Comparison of ENCODE assay signal across 16 cellular contexts in genomic region chr2:15117409-15118030, GRCh38.
A peak's percentile ranks its signal among the peaks of the same experiment; 100 is the strongest.
DNase-seq lines count a peak whose midpoint lies in the region; ATAC-seq, FAIRE-seq and TF ChIP-seq lines count a peak whose summit lies in the region.
"Had no signal": no experiment of that assay in that cellular context is flagged by ENCODE, and none has a peak within 500 bp of the region (broad histone marks: within the 10 kb centered on the region; RNA-seq: fewer than 3 reads in every experiment).

No MANE protein-coding gene starts in this region.

- no peak overlapping the region for H3K4ac ChIP-seq in neuronal stem cell (ENCODE audit: low read length)
- no peak overlapping the region for H3K4ac ChIP-seq in trophoblast cell (ENCODE audit: low read depth, low read length)

- H3K4me1 ChIP-seq in BE2C (no peaks in the 10 kb centered on the region; the same call in 1 of the 2 replicates), K562 (replicated peaks in 1 of 2; ENCODE audit: control insufficient read depth in 2 of 2, insufficient read depth in 2 of 2, low read length in 2 of 2) (no peaks in the 10 kb centered on the region), neuronal stem cell (ENCODE audit: control insufficient read depth in 2 of 2, insufficient read depth in 1 of 2, low read depth in 1 of 2, low read length in 2 of 2) (peaks cover 0 to 10% of the 10 kb centered on the region in 2 donors), trophoblast cell (ENCODE audit: control insufficient read depth in 1 of 2, insufficient read depth in 2 of 2, low read length in 2 of 2) (no peaks in the 10 kb centered on the region)

- no peak overlapping the region for H3K23ac ChIP-seq in neuronal stem cell (ENCODE audit: low read depth, low read length, poor library complexity)
- no peak overlapping the region for H3K23ac ChIP-seq in trophoblast cell (ENCODE audit: low read length)

- H3K14ac ChIP-seq in neuronal stem cell (ENCODE audit: low read length) (no peak overlapping the region), trophoblast cell (ENCODE audit: low read length) (no peak overlapping the region)

- H3K9ac ChIP-seq in K562 (ENCODE audit: insufficient read depth in 1 of 2, low read depth in 2 of 2, low read length in 2 of 2) = no peak overlapping the region
- H3K9ac ChIP-seq in neuronal stem cell (ENCODE audit: low read depth, low read length, poor library complexity) = no peak overlapping the region
- no peak overlapping the region for H3K9ac ChIP-seq in trophoblast cell (ENCODE audit: low read length)

- no peak overlapping the region for H4K91ac ChIP-seq in neuronal stem cell (ENCODE audit: low read depth, low read length, poor library complexity)
- H4K91ac ChIP-seq in trophoblast cell (ENCODE audit: low read depth, low read length) = no peak overlapping the region

- H3K4me3 ChIP-seq in BE2C (ENCODE audit: low read depth, low read length) (no peak overlapping the region), HL-60 (replicated peaks; ENCODE audit: insufficient read depth, low read length) (no peak overlapping the region), K562 (no peak overlapping the region), neuronal stem cell (ENCODE audit: low read length in 2 of 2) (no peak overlapping the region), trophoblast cell (ENCODE audit: low read depth, low read length) (no peak overlapping the region)
- H3K4me3 ChIP-seq: GM12878, GM23338 had no signal

- ATAC-seq in K562 (peak; percentile 71), GM21825 (IDR thresholded peaks at IDR 0.05; ENCODE audit: unreplicated experiment) (no peak), GM19467 (IDR thresholded peaks at IDR 0.05; ENCODE audit: unreplicated experiment) (no peak)
- ATAC-seq: GM12878, GM23338 had no signal

- H2BK120ac ChIP-seq in neuronal stem cell (ENCODE audit: low read depth, low read length) = no peak overlapping the region
- H2BK120ac ChIP-seq in trophoblast cell (ENCODE audit: insufficient read depth, low read length, poor library complexity) = no peak overlapping the region

- H2BK15ac ChIP-seq in neuronal stem cell (ENCODE audit: low read length) = no peak overlapping the region

- H3K4me2 ChIP-seq in K562 (ENCODE audit: insufficient read depth, low read length) = no peak overlapping the region
- no peak overlapping the region for H3K4me2 ChIP-seq in neuronal stem cell (ENCODE audit: insufficient read depth, low read length, poor library complexity, severe bottlenecking)
- no peak overlapping the region for H3K4me2 ChIP-seq in trophoblast cell (ENCODE audit: low read length)
- H3K4me2 ChIP-seq: GM23338 had no signal

- no peak overlapping the region for H2AFZ ChIP-seq in K562 (ENCODE audit: low read depth, low read length)
- peak overlapping the region; percentile 6 for H2AFZ ChIP-seq in neuronal stem cell (ENCODE audit: low read length)
- H2AFZ ChIP-seq in trophoblast cell (ENCODE audit: insufficient read depth, low read length, poor library complexity) = no peak overlapping the region
- H2AFZ ChIP-seq: GM23338 had no signal

- H2BK5ac ChIP-seq in neuronal stem cell (ENCODE audit: low read length) (no peak overlapping the region), trophoblast cell (ENCODE audit: low read depth, low read length, poor library complexity) (no peak overlapping the region)

- 3% methylated on average over 4 of the region's 4 CpGs for WGBS in K562 (ENCODE audit: insufficient coverage, low coverage, missing lambda C conversion rate)
- no CpG with 5 or more reads among the region's 4 CpGs for WGBS in neuronal stem cell (ENCODE audit: extremely low coverage in 2 of 2, insufficient read length in 2 of 2, insufficient replicate concordance in 1 of 2), 2 donors
- WGBS in trophoblast cell (ENCODE audit: extremely low coverage, insufficient coverage, insufficient read length) = no CpG with 5 or more reads among the region's 4 CpGs

- H3K79me1 ChIP-seq in neuronal stem cell (ENCODE audit: low read depth, low read length) (no peaks in the 10 kb centered on the region), trophoblast cell (ENCODE audit: low read length) (no peaks in the 10 kb centered on the region)

- no peaks in the 10 kb centered on the region for H3K79me2 ChIP-seq in K562 (ENCODE audit: control insufficient read depth, insufficient read depth, low read length)
- H3K79me2 ChIP-seq in trophoblast cell (ENCODE audit: control insufficient read depth, insufficient read depth, low read length, poor library complexity) = no peaks in the 10 kb centered on the region

- POLR2A ChIA-PET in K562 (lab: Yijun Ruan, JAX) = interaction anchor here (0.6 to 0.9 kb wide), 2 partner anchors 12 to 128 kb away, joined by 3 read pairs; no protein-coding TSS in a partner anchor

- in situ Hi-C loops in K562 (cut with MboI) = no loop called here

- no peak for TF ChIP-seq RAD21 in K562 (CRISPR knock-in tag; conservative IDR thresholded peaks at IDR 0.05 in 1 of 2, IDR thresholded peaks at IDR 0.05 in 1 of 2)

- intact Hi-C loops in K562 (cut with micrococcal nuclease) = no loop called here

- H3K27me3 ChIP-seq in BE2C (no peaks in the 10 kb centered on the region), HL-60 (ENCODE audit: insufficient read depth, poor library complexity, severe bottlenecking) (no peaks in the 10 kb centered on the region), K562 (ENCODE audit: control insufficient read depth in 2 of 2, insufficient read depth in 2 of 2, low read length in 2 of 2) (0 out of 5 replicates have a peak, but pooled peaks cover 0 to 10% of the 10 kb centered on the region in 2 experiments), neuronal stem cell (ENCODE audit: control insufficient read depth in 3 of 3, insufficient read depth in 3 of 3, low read depth in 1 of 3, low read length in 3 of 3) (no peaks in the 10 kb centered on the region), trophoblast cell (ENCODE audit: insufficient read depth, low read length) (no peaks in the 10 kb centered on the region)

- no peaks in the 10 kb centered on the region for H4K20me1 ChIP-seq in K562 (replicated peaks; ENCODE audit: control insufficient read depth, insufficient read depth, low read length)

- H3K9me1 ChIP-seq in K562 (ENCODE audit: control insufficient read depth, insufficient read depth, low read length) = no peaks in the 10 kb centered on the region

- H3K36me3 ChIP-seq in BE2C = no peaks in the 10 kb centered on the region
- H3K36me3 ChIP-seq in K562 (ENCODE audit: control insufficient read depth, insufficient read depth, low read length) = no peaks in the 10 kb centered on the region
- no peaks in the 10 kb centered on the region for H3K36me3 ChIP-seq in neuronal stem cell (replicated peaks in 1 of 2; ENCODE audit: control insufficient read depth in 2 of 2, insufficient read depth in 2 of 2, low read length in 2 of 2)
- H3K36me3 ChIP-seq in trophoblast cell (ENCODE audit: control insufficient read depth in 1 of 2, insufficient read depth in 2 of 2, low read length in 2 of 2) = no peaks in the 10 kb centered on the region

- no peak for TF ChIP-seq CTCF in BE2C (IDR thresholded peaks at IDR 0.05; ENCODE audit: low read depth, low read length)
- no peak for TF ChIP-seq CTCF in HL-60 (IDR thresholded peaks at IDR 0.05; ENCODE audit: insufficient read depth, low read length)
- no peak for TF ChIP-seq CTCF in K562 (IDR thresholded peaks at IDR 0.05 in 2 of 3, conservative IDR thresholded peaks at IDR 0.05 in 1 of 3; ENCODE audit: insufficient read depth in 2 of 3, low read depth in 1 of 3, low read length in 3 of 3)

- CTCF ChIA-PET in K562 (lab: Yijun Ruan, JAX; ENCODE audit: low intra/inter-chr PET ratio) = no interaction called here

- TF ChIP-seq EP300 in K562 (IDR thresholded peaks at IDR 0.05; ENCODE audit: low read length) = no peak

- peak; percentile 28 for DNase-seq in BE2C
- DNase-seq in HL-60 (ENCODE audit: low read depth in 1 of 2, low spot score in 1 of 2) = no peak
- DNase-seq in K562 (ENCODE audit: extremely low read depth in 1 of 4, low spot score in 3 of 4) = no peak
- no peak for DNase-seq in neuronal stem cell (ENCODE audit: low spot score)
- no peak for DNase-seq in NCI-H446 (lab: John Stamatoyannopoulos, UW)
- no peak for DNase-seq in trophoblast cell
- DNase-seq: CD4-positive, alpha-beta memory T cell; DMS79; H9 had no signal

- H3K27ac ChIP-seq in HL-60 (replicated peaks) (peak overlapping the region; percentile 78), K562 (ENCODE audit: extremely low read depth, low read depth, low read length) (no peak overlapping the region), neuronal stem cell (replicated peaks; ENCODE audit: low read length) (no peak overlapping the region), trophoblast cell (ENCODE audit: low read depth, low read length) (no peak overlapping the region)
- H3K27ac ChIP-seq: C4-2B had no signal

- BruUV-seq in K562 (replicated peaks; lab: Mats Ljungman, UMichigan) = no TSS peak

- FAIRE-seq in K562 (lab: Jason Lieb, UNC) = no peak
- FAIRE-seq: A204.1, GM12878, GM18507 had no signal

- H4K12ac ChIP-seq in trophoblast cell (ENCODE audit: low read depth, low read length) = no peak overlapping the region

- no peak for TF ChIP-seq POLR2A in K562 (conservative IDR thresholded peaks at IDR 0.05)

- H4K8ac ChIP-seq in neuronal stem cell (ENCODE audit: low read depth, low read length) (no peak overlapping the region), trophoblast cell (ENCODE audit: low read depth, low read length) (no peak overlapping the region)

- H3K18ac ChIP-seq in neuronal stem cell (ENCODE audit: low read length) (no peak overlapping the region), trophoblast cell (ENCODE audit: low read length) (no peak overlapping the region)

- H2BK12ac ChIP-seq in neuronal stem cell (ENCODE audit: low read length) = no peak overlapping the region
- H2BK12ac ChIP-seq in trophoblast cell (ENCODE audit: low read length) = no peak overlapping the region

- H3K9me3 ChIP-seq in BE2C = no peaks in the 10 kb centered on the region
- no peaks in the 10 kb centered on the region for H3K9me3 ChIP-seq in K562 (replicated peaks; ENCODE audit: control insufficient read depth, insufficient read depth, low read depth, low read length)
- H3K9me3 ChIP-seq in neuronal stem cell (replicated peaks in 1 of 2; ENCODE audit: control insufficient read depth in 2 of 2, insufficient read depth in 1 of 2, low read depth in 1 of 2, low read length in 2 of 2) = peaks cover 0 to 3% of the 10 kb centered on the region in 2 donors
- H3K9me3 ChIP-seq in trophoblast cell (ENCODE audit: insufficient read depth, low read depth, low read length) = no peaks in the 10 kb centered on the region

- H2AK5ac ChIP-seq in neuronal stem cell (ENCODE audit: low read depth, low read length) = no peak overlapping the region
- H2AK5ac ChIP-seq in trophoblast cell (ENCODE audit: low read length) = no peak overlapping the region
